ENCODE assay signal across 8 cellular contexts in the genomic region with DNA sequence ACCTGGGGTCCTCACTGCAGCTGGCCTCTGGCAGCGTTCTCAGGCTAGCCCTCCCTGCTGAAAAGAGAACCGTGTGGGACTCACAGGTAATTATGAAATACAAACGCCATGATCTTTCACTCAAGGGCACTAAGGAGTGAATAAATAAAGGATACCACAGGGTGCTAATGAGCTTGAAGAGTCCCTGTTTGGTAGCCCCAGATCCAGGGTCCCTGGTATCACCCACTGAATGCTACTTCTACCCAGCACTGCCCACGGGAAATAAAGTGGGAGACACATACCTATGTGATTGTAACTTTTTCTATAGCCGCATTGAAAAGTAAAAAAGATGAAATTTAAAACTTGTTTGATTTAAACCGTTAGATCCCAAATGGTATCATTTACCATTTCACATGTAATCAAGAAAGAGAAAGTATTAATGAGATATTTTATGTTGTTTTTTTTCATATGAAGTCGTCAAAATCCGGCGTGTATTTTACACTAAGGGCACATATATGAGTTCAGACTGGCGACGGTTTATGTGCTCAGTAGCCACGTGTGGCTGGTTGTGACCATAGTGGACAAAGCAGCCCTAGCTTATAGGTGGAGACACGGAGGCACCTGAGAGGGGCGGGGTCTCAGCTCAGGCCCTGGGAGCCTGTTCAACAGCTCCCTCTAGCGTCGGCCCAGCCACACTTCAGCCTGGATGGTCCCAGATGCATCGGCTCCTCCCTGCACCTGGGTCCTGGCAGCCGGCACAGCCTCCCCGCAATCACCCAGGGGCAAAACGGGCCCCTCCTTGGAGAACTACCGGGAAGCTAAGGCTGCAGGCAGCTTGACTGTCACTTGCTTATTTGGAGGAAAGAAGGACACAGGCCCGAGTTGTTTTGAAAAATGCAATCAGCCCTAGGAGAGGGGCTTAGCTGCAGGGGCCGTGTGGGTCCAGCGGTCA. TPM values are rescaled to one million over a fixed set of nuclear protein-coding genes. Genes with fewer than 3 reads are reported as not detected.
DNase-seq lines count a peak whose midpoint lies in the region; ATAC-seq and TF ChIP-seq lines count a peak whose summit lies in the region.

No MANE protein-coding gene starts in this region.

- ATAC-seq in thoracic aorta (ENCODE audit: insufficient number of reproducible peaks, low FRiP score, low read depth): no peak

- intact Hi-C loops in activated T-helper 2 cell treated with anti-CD3 and anti-CD28 coated beads, Interferon-gamma antibody, Interleukin-2, Interleukin-4, amounts not matched to agents 10 μg/mL and 5 μg/mL and 100 μg/mL, durations not matched to agents 14 hours and 24 hours and 36 hours (cut with micrococcal nuclease): loop anchor here (1.0 to 2.0 kb wide), 5 partner anchors 26 to 285 kb away; a partner anchor contains a TSS

- no peaks in the 10 kb centered on the region for H3K9me3 Mint-ChIP-seq in activated T-helper 2 cell treated with anti-CD3 and anti-CD28 coated beads, Interferon-gamma antibody, Interleukin-2, Interleukin-4, amounts not matched to agents 10 μg/mL and 5 μg/mL and 100 μg/mL, durations not matched to agents 14 hours and 24 hours and 36 hours

- H3K27me3 ChIP-seq in thoracic aorta (replicated peaks; ENCODE audit: insufficient read depth): no peaks in the 10 kb centered on the region

- peak; percentile 70 for DNase-seq in EH (ENCODE audit: low read depth)
- peak; percentile 80 for DNase-seq in H4 (ENCODE audit: low spot score)
- DNase-seq in LoVo (ENCODE audit: low spot score): peak; percentile 90
- DNase-seq in RWPE1 (ENCODE audit: low spot score): peak; percentile 91
- peak; percentile 79 for DNase-seq in activated T-helper 2 cell treated with anti-CD3 and anti-CD28 coated beads, Interferon-gamma antibody, Interleukin-2, Interleukin-4, amounts not matched to agents 10 μg/mL and 5 μg/mL and 100 μg/mL, durations not matched to agents 14 hours and 24 hours and 36 hours (ENCODE audit: low spot score)
- DNase-seq in fibroblast of villous mesenchyme (ENCODE audit: low read depth): peak; percentile 70
- peak; percentile 47 for DNase-seq in occipital lobe (lab: John Stamatoyannopoulos, UW)
- DNase-seq in thoracic aorta (ENCODE audit: low spot score): no peak

- no peaks in the 10 kb centered on the region for H3K9me3 ChIP-seq in thoracic aorta

- peak; percentile 97 for TF ChIP-seq CTCF in RWPE1 (conservative IDR thresholded peaks at IDR 0.05; ENCODE audit: low read depth)
- TF ChIP-seq CTCF in fibroblast of villous mesenchyme (IDR thresholded peaks at IDR 0.05; ENCODE audit: insufficient read depth, low read depth, low read length): peak; percentile 97
- peak; percentile 92 for TF ChIP-seq CTCF in thoracic aorta (IDR thresholded peaks at IDR 0.05)

- CTCF ChIA-PET in RWPE1 (lab: Yijun Ruan, JAX): interaction anchor here (0.5 to 2.4 kb wide), 34 partner anchors 10 to 701 kb away, joined by 3 to 14 read pairs (median 4); a partner anchor contains a TSS

- H3K27ac ChIP-seq in RWPE1 (peak overlapping the region; percentile 98), thoracic aorta (no peak overlapping the region)

- H3K27ac Mint-ChIP-seq in activated T-helper 2 cell treated with anti-CD3 and anti-CD28 coated beads, Interferon-gamma antibody, Interleukin-2, Interleukin-4, amounts not matched to agents 10 μg/mL and 5 μg/mL and 100 μg/mL, durations not matched to agents 14 hours and 24 hours and 36 hours: peak overlapping the region; percentile 95

- peaks cover 43 to 59% of the 10 kb centered on the region in 2 donors for H3K4me1 ChIP-seq in thoracic aorta (ENCODE audit: control insufficient read depth in 1 of 2, low read depth in 2 of 2)

- POLR2A ChIA-PET in RWPE1 (lab: Yijun Ruan, JAX; ENCODE audit: low non-redundant PET): interaction anchor here (0.6 to 1.3 kb wide), 2 partner anchors 105 to 285 kb away, joined by 4 to 6 read pairs; no protein-coding TSS in a partner anchor

- peaks cover 17% of the 10 kb centered on the region for H3K36me3 Mint-ChIP-seq in activated T-helper 2 cell treated with anti-CD3 and anti-CD28 coated beads, Interferon-gamma antibody, Interleukin-2, Interleukin-4, amounts not matched to agents 10 μg/mL and 5 μg/mL and 100 μg/mL, durations not matched to agents 14 hours and 24 hours and 36 hours (ENCODE audit: low read depth)

- peak overlapping the region; percentile 76 for H3K4me3 Mint-ChIP-seq in activated T-helper 2 cell treated with anti-CD3 and anti-CD28 coated beads, Interferon-gamma antibody, Interleukin-2, Interleukin-4, amounts not matched to agents 10 μg/mL and 5 μg/mL and 100 μg/mL, durations not matched to agents 14 hours and 24 hours and 36 hours (ENCODE audit: low read depth)

- H3K36me3 ChIP-seq in thoracic aorta: no peaks in the 10 kb centered on the region

- no peaks in the 10 kb centered on the region for H3K27me3 Mint-ChIP-seq in activated T-helper 2 cell treated with anti-CD3 and anti-CD28 coated beads, Interferon-gamma antibody, Interleukin-2, Interleukin-4, amounts not matched to agents 10 μg/mL and 5 μg/mL and 100 μg/mL, durations not matched to agents 14 hours and 24 hours and 36 hours (ENCODE audit: low read depth)

- H3K4me1 Mint-ChIP-seq in activated T-helper 2 cell treated with anti-CD3 and anti-CD28 coated beads, Interferon-gamma antibody, Interleukin-2, Interleukin-4, amounts not matched to agents 10 μg/mL and 5 μg/mL and 100 μg/mL, durations not matched to agents 14 hours and 24 hours and 36 hours (ENCODE audit: low read depth): peaks cover 49% of the 10 kb centered on the region

- H3K4me3 ChIP-seq in fibroblast of villous mesenchyme (ENCODE audit: low read depth, low read length) (no peak overlapping the region), thoracic aorta (peak overlapping the region; percentile 33)

RNA-seq across cellular contexts. Expression of a gene that starts 39.2 kb away (rescaled TPM):
- total RNA-seq in H4 (2014; rRNA removed; shearing (Covaris generic)): 123 and 131 TPM in 2 replicates
- total RNA-seq in activated T-helper 2 cell treated with anti-CD3 and anti-CD28 coated beads, Interferon-gamma antibody, Interleukin-2, Interleukin-4, amounts not matched to agents 10 μg/mL and 5 μg/mL and 100 μg/mL, durations not matched to agents 14 hours and 24 hours and 36 hours: 161 and 164 TPM in 2 replicates
- total RNA-seq in fibroblast of villous mesenchyme: 88.3 and 133 TPM in 2 replicates
- 167 TPM for total RNA-seq in occipital lobe
- total RNA-seq in thoracic aorta: 100 to 1,000 TPM; 104 to 123 TPM
